9 cellular contexts compared by ENCODE assay signal in genomic region chr5:31270396-31270795, GRCh38.
DNase-seq lines count a peak whose midpoint lies in the region; ATAC-seq and TF ChIP-seq lines count a peak whose summit lies in the region.
"Had no signal": no experiment of that assay in that cellular context is flagged by ENCODE, and none has a peak within 500 bp of the region (broad histone marks: within the 10 kb centered on the region; RNA-seq: fewer than 3 reads in every experiment).

No MANE protein-coding gene starts in this region.

- TF ChIP-seq CTCF in epithelial cell of proximal tubule (conservative IDR thresholded peaks at IDR 0.05; ENCODE audit: low read depth, low read length), result peak; percentile 52

- DNase-seq in NCI-H82 (lab: John Stamatoyannopoulos, UW) (peak; percentile 61), NCI-H82 treated with DMSO at 0.1 percent for 48 hours (lab: John Stamatoyannopoulos, UW; ENCODE audit: unreplicated experiment) (no peak), NCI-H460 (ENCODE audit: extremely low read depth, low read depth) (peak; percentile 7), epithelial cell of proximal tubule (ENCODE audit: low read depth) (no peak), superior temporal gyrus (ENCODE audit: extremely low spot score) (peak; percentile 63), T-helper 2 cell (no peak), NCI-H526 treated with DMSO at 0.1 percent for 48 hours (lab: John Stamatoyannopoulos, UW) (no peak)
- DNase-seq: NCI-H1105 treated with DMSO at 0.1 percent for 48 hours had no signal

- H3K4me3 ChIP-seq in epithelial cell of proximal tubule (ENCODE audit: low read depth, low read length), result no peak overlapping the region

- ATAC-seq in HG02885 (IDR thresholded peaks at IDR 0.05; ENCODE audit: poor library complexity, unreplicated experiment), result no peak

Comparison
In these comparisons a context has a peak if more than half of its experiments do, and no peak if none do; other contexts are left out.
1. DNase-seq: peak in NCI-H82 (single experiment), NCI-H460 (single experiment) and superior temporal gyrus (single experiment); none in NCI-H82 treated with DMSO at 0.1 percent for 48 hours (single experiment), epithelial cell of proximal tubule (single experiment), T-helper 2 cell (0 of 5) and NCI-H526 treated with DMSO at 0.1 percent for 48 hours (single experiment).